Comparison of ENCODE assay signal across 13 cellular contexts in the genomic region with DNA sequence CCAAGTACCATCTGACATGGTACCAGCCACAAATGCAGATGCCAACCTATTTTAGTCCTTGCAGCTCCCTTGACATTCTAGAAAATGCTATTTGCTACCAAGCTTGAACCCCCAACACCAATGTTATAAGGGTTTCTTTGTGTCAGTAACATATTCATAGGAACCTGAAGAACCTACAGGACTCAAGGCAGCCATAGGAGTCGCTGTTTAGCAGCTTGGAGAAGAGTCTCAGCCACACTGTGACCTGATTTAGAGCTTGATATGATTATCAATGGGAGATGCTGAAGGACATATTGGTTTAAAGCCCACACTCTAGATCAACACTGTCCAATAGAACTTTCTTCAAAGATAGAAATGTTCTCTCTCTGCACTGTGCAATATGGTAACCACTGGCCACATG. TPM values are rescaled to one million over a fixed set of nuclear protein-coding genes. Genes with fewer than 3 reads are reported as not detected.
A peak's percentile ranks its signal among the peaks of the same experiment; 100 is the strongest.
DNase-seq lines count a peak whose midpoint lies in the region; ATAC-seq and TF ChIP-seq lines count a peak whose summit lies in the region.
"Had no signal": no experiment of that assay in that cellular context is flagged by ENCODE, and none has a peak within 500 bp of the region (broad histone marks: within the 10 kb centered on the region; RNA-seq: fewer than 3 reads in every experiment).

No MANE protein-coding gene starts in this region.

- 0 out of 2 replicates have a peak, but pooled peaks have one; percentile 13 for TF ChIP-seq RAD21 in HCT116 (IDR thresholded peaks at IDR 0.05; ENCODE audit: low read depth)

- H3K79me2 ChIP-seq in DOHH2 (ENCODE audit: control insufficient read depth, low read length) (no peaks in the 10 kb centered on the region), HCT116 (ENCODE audit: insufficient read depth, low read length) (no peaks in the 10 kb centered on the region)

- H4K20me1 ChIP-seq in DOHH2 (ENCODE audit: control insufficient read depth, insufficient read depth, low read depth, low read length) (no peaks in the 10 kb centered on the region), HCT116 (ENCODE audit: insufficient read depth) (no peaks in the 10 kb centered on the region)

- peak; percentile 48 for TF ChIP-seq CTCF in DOHH2 (IDR thresholded peaks at IDR 0.05; ENCODE audit: low read depth, low read length, poor library complexity, severe bottlenecking)
- TF ChIP-seq CTCF in HCT116 (IDR thresholded peaks at IDR 0.05 in 2 of 3, conservative IDR thresholded peaks at IDR 0.05 in 1 of 3; ENCODE audit: borderline replicate concordance in 1 of 3, insufficient read depth in 1 of 3, low read depth in 2 of 3, low read length in 2 of 3): peak in 2 of 3 experiments; percentile 55 to 57; a peak in 4 of 6 replicates
- TF ChIP-seq CTCF in foreskin keratinocyte (conservative IDR thresholded peaks at IDR 0.05): peak; percentile 45

- POLR2A ChIA-PET in HCT116 (lab: Charles Lee): no interaction called here

- H3K36me3 ChIP-seq in DOHH2 (ENCODE audit: control insufficient read depth, low read length): no peaks in the 10 kb centered on the region
- H3K36me3 ChIP-seq in HCT116 (ENCODE audit: control insufficient read depth in 1 of 2, insufficient read depth in 2 of 2, low read length in 2 of 2): no peaks in the 10 kb centered on the region

- H3K27ac ChIP-seq in DOHH2 (ENCODE audit: low read depth, low read length): no peak overlapping the region
- no peak overlapping the region for H3K27ac ChIP-seq in HCT116 (ENCODE audit: low read depth, low read length)
- H3K27ac ChIP-seq in foreskin keratinocyte: no peak overlapping the region
- H3K27ac ChIP-seq: body of pancreas, epithelial cell of prostate, SK-N-MC had no signal

- no peak overlapping the region for H3K9ac ChIP-seq in HCT116 (ENCODE audit: low read length)

- CTCF ChIA-PET in HCT116 (lab: Charles Lee): interaction anchor here (1.0 to 1.2 kb wide), 2 partner anchors 21 to 139 kb away, joined by 3 to 5 read pairs; no protein-coding TSS in a partner anchor

- H3K4me1 ChIP-seq in DOHH2 (ENCODE audit: control insufficient read depth, low read length) (peaks cover 9% of the 10 kb centered on the region), HCT116 (ENCODE audit: control insufficient read depth in 1 of 2, insufficient read depth in 2 of 2, low read length in 2 of 2) (no peaks in the 10 kb centered on the region), foreskin keratinocyte (no peaks in the 10 kb centered on the region)

- DNase-seq in HCT116 (ENCODE audit: low read depth, low spot score) (peak; percentile 19), foreskin keratinocyte (no peak), NCI-H1105 (lab: John Stamatoyannopoulos, UW) (no peak)
- no peak for DNase-seq in activated CD4-positive, alpha-beta T cell treated with anti-CD3 and anti-CD28 coated beads for 1 hour
- DNase-seq: body of pancreas, NCI-H226 had no signal

- H3K4me3 ChIP-seq in DOHH2 (ENCODE audit: low read length) (no peak overlapping the region), HCT116 (replicated peaks in 1 of 2; ENCODE audit: low read depth in 1 of 2, low read length in 2 of 2) (no peak overlapping the region)
- H3K4me3 ChIP-seq: body of pancreas, SK-N-MC had no signal

- BruUV-seq in HCT116 (replicated peaks; lab: Mats Ljungman, UMichigan): no TSS peak

- no peak overlapping the region for H2AFZ ChIP-seq in HCT116 (ENCODE audit: low read depth, low read length, poor library complexity, severe bottlenecking)

- RAD21 ChIA-PET in HCT116 (lab: Charles Lee; ENCODE audit: low non-redundant PET in 1 of 2, low total read pairs in 2 of 2, uncharacterized antibody in 2 of 2, unreplicated experiment in 2 of 2): no interaction called here

- H3K27me3 ChIP-seq in DOHH2 (ENCODE audit: control insufficient read depth, low read length): peaks cover 15% of the 10 kb centered on the region
- no peaks in the 10 kb centered on the region for H3K27me3 ChIP-seq in HCT116 (ENCODE audit: insufficient read depth, low read length)
- H3K27me3 ChIP-seq in foreskin keratinocyte: peaks cover 5% of the 10 kb centered on the region
- H3K27me3 ChIP-seq: body of pancreas had no signal

- H3K4me2 ChIP-seq in DOHH2 (ENCODE audit: low read length) (no peak overlapping the region), HCT116 (ENCODE audit: low read length) (no peak overlapping the region)

- H3K9me2 ChIP-seq in DOHH2 (replicated peaks; ENCODE audit: control insufficient read depth, low read length) (no peaks in the 10 kb centered on the region), HCT116 (ENCODE audit: insufficient read depth) (no peaks in the 10 kb centered on the region)

- ATAC-seq in HCT116 (peak; percentile 84), SK-N-SH treated with all-trans-retinoic acid at 6 μM for 48 hours (0 out of 3 replicates have a peak, but pooled peaks have one; percentile 32), foreskin keratinocyte (peak; percentile 41), GM21576 (IDR thresholded peaks at IDR 0.05; ENCODE audit: unreplicated experiment) (no peak), GM21447 (IDR thresholded peaks at IDR 0.05; ENCODE audit: unreplicated experiment) (no peak)
- ATAC-seq: activated CD4-positive, CD25-positive, alpha-beta regulatory T cell treated with anti-CD3 and anti-CD28 coated beads, Interleukin-2, amount 50 U/mL, for 24 hours; body of pancreas had no signal

- no peak for TF ChIP-seq POLR2A in HCT116 (IDR thresholded peaks at IDR 0.05; ENCODE audit: borderline replicate concordance, extremely low read depth, insufficient read depth, insufficient read length)

- no peaks in the 10 kb centered on the region for H3F3A ChIP-seq in DOHH2 (ENCODE audit: control insufficient read depth, insufficient read depth)

- H3K9me3 ChIP-seq in DOHH2 (ENCODE audit: control insufficient read depth, insufficient read depth, low read length) (no peaks in the 10 kb centered on the region), HCT116 (ENCODE audit: control insufficient read depth in 1 of 2, insufficient read depth in 1 of 2, low read depth in 1 of 2, low read length in 2 of 2) (no peaks in the 10 kb centered on the region)
- H3K9me3 ChIP-seq: body of pancreas had no signal

- intact Hi-C loops in HCT116 (cut with micrococcal nuclease): no loop called here

TF ChIP-seq in HCT116, 20 proteins besides CTCF, POLR2A, EP300 and RAD21:
- no peak for TF ChIP-seq JUND (IDR thresholded peaks at IDR 0.05)
- no peak for TF ChIP-seq SRF (IDR thresholded peaks at IDR 0.05; ENCODE audit: low read depth)
- TF ChIP-seq ELF1 (IDR thresholded peaks at IDR 0.05; ENCODE audit: borderline replicate concordance, low read depth): no peak
- TF ChIP-seq, protein P1, sequence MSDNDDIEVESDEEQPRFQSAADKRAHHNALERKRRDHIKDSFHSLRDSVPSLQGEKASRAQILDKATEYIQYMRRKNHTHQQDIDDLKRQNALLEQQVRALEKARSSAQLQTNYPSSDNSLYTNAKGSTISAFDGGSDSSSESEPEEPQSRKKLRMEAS (IDR thresholded peaks at IDR 0.05): no peak
- no peak for TF ChIP-seq YY1 (IDR thresholded peaks at IDR 0.05; ENCODE audit: extremely low read depth, insufficient replicate concordance, low read depth, low read length)
- no peak for TF ChIP-seq SIN3A (IDR thresholded peaks at IDR 0.05; ENCODE audit: low read depth)
- no peak for TF ChIP-seq ZFX (IDR thresholded peaks at IDR 0.05)
- TF ChIP-seq CBX3 (IDR thresholded peaks at IDR 0.05; ENCODE audit: low read depth): no peak
- TF ChIP-seq TCF7L2 (IDR thresholded peaks at IDR 0.05; ENCODE audit: borderline replicate concordance, extremely low read depth, insufficient read depth, insufficient read length): no peak
TF ChIP-seq in HCT116: peak in this region for 0.

TF ChIP-seq in SK-N-SH treated with all-trans-retinoic acid at 6 μM for 48 hours, 23 proteins besides CTCF, POLR2A, EP300 and RAD21 (continues in another document):
- no peak for TF ChIP-seq SNAI2 (CRISPR knock-in tag; IDR thresholded peaks at IDR 0.05)
- no peak for TF ChIP-seq GLIS3 (CRISPR knock-in tag; IDR thresholded peaks at IDR 0.05)
- no peak for TF ChIP-seq ZNF8 (CRISPR knock-in tag; IDR thresholded peaks at IDR 0.05)
- no peak for TF ChIP-seq ZC3H10 (CRISPR knock-in tag; IDR thresholded peaks at IDR 0.05)
- no peak for TF ChIP-seq ESRRG (CRISPR knock-in tag; IDR thresholded peaks at IDR 0.05)
- no peak for TF ChIP-seq CSDC2 (CRISPR knock-in tag; IDR thresholded peaks at IDR 0.05)
- TF ChIP-seq, protein P2, sequence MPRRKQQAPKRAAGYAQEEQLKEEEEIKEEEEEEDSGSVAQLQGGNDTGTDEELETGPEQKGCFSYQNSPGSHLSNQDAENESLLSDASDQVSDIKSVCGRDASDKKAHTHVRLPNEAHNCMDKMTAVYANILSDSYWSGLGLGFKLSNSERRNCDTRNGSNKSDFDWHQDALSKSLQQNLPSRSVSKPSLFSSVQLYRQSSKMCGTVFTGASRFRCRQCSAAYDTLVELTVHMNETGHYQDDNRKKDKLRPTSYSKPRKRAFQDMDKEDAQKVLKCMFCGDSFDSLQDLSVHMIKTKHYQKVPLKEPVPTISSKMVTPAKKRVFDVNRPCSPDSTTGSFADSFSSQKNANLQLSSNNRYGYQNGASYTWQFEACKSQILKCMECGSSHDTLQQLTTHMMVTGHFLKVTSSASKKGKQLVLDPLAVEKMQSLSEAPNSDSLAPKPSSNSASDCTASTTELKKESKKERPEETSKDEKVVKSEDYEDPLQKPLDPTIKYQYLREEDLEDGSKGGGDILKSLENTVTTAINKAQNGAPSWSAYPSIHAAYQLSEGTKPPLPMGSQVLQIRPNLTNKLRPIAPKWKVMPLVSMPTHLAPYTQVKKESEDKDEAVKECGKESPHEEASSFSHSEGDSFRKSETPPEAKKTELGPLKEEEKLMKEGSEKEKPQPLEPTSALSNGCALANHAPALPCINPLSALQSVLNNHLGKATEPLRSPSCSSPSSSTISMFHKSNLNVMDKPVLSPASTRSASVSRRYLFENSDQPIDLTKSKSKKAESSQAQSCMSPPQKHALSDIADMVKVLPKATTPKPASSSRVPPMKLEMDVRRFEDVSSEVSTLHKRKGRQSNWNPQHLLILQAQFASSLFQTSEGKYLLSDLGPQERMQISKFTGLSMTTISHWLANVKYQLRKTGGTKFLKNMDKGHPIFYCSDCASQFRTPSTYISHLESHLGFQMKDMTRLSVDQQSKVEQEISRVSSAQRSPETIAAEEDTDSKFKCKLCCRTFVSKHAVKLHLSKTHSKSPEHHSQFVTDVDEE (CRISPR knock-in tag; IDR thresholded peaks at IDR 0.05): no peak

RNA-seq across cellular contexts. Expression of a gene that starts 6.4 kb away (rescaled TPM):
- total RNA-seq in HCT116 (2021; ENCODE audit: unreplicated experiment): 65.7 TPM
- polyA plus RNA-seq in HCT116 (2012): 37.8 and 41.6 TPM in 2 replicates
- total RNA-seq in foreskin keratinocyte: 59.1 and 62.2 TPM in 2 replicates
- 19.5 and 23.4 TPM in 2 replicates for polyA plus RNA-seq in foreskin keratinocyte

Comparison
In these comparisons a context has a peak if more than half of its experiments do, and no peak if none do; other contexts are left out.
1. ATAC-seq: peak in HCT116 (single experiment), SK-N-SH treated with all-trans-retinoic acid at 6 μM for 48 hours (single experiment) and foreskin keratinocyte (single experiment); none in GM21576 (single experiment) and GM21447 (single experiment).
2. Peak in every context shown above with its lines, with median percentiles within 50 percentile points of each other: CTCF ChIP-seq.